23 cellular contexts compared by ENCODE assay signal in genomic region chr3:160092760-160093159, GRCh38.
"Had no signal": no experiment of that assay in that cellular context is flagged by ENCODE, and none has a peak within 500 bp of the region (broad histone marks: within the 10 kb centered on the region; RNA-seq: fewer than 3 reads in every experiment).

No MANE protein-coding gene starts in this region.

- DNase-seq: natural killer cell; occipital lobe; ovary; posterior cingulate gyrus; psoas muscle; right cardiac atrium; right lobe of liver; sigmoid colon; small intestine; stimulated activated CD4-positive, alpha-beta T cell treated with anti-CD3 and anti-CD28 coated beads, Interleukin-15, amount 100 ng/mL, for 24 hours; stimulated activated CD4-positive, alpha-beta T cell treated with anti-CD3 and anti-CD28 coated beads, Interleukin-2, amount 100 ng/mL, for 24 hours; stimulated activated CD4-positive, alpha-beta T cell treated with anti-CD3 and anti-CD28 coated beads, Interleukin-2, amount 100 ng/mL, for 48 hours; stimulated activated CD4-positive, alpha-beta T cell treated with anti-CD3 and anti-CD28 coated beads, Interleukin-4, amount 100 ng/mL, for 24 hours; stimulated activated naive B cell treated with anti-CD40 and anti-IgM and Interleukin-4, amounts not matched to agents 10 μg/mL and 1 μg/mL and 100 μg/mL, for 72 hours; stimulated activated naive CD4-positive, alpha-beta T cell treated with Interleukin-2 at 50 U/mL for 16 hours; stomach; tibial artery; transverse colon; upper lobe of right lung; uterus had no signal

- H3K36me3 ChIP-seq: neural progenitor cell, ovary, right lobe of liver, sigmoid colon, stomach, tibial artery, transverse colon, upper lobe of right lung, uterus had no signal

- H3K27ac ChIP-seq: neural progenitor cell, ovary, parathyroid adenoma, psoas muscle, right lobe of liver, sigmoid colon, stomach, tibial artery, transverse colon, upper lobe of right lung, uterus had no signal

- H3K4me1 ChIP-seq: neural progenitor cell, parathyroid adenoma, psoas muscle, sigmoid colon, tibial artery, transverse colon, upper lobe of right lung, uterus had no signal

- H3K4me3 ChIP-seq: neural progenitor cell, ovary, psoas muscle, right lobe of liver, sigmoid colon, stomach, tibial artery, transverse colon, upper lobe of right lung, uterus had no signal

- ATAC-seq: natural killer cell; psoas muscle; right cardiac atrium; right lobe of liver; stimulated activated effector memory CD8-positive, alpha-beta T cell treated with anti-CD3 and anti-CD28 coated beads, Interleukin-12 subunit alpha, Interleukin-12 subunit beta, amount 100 ng/mL, for 72 hours; stimulated activated naive B cell treated with anti-CD40 and anti-IgM and Interleukin-4, amounts not matched to agents 10 μg/mL and 1 μg/mL and 100 μg/mL, for 72 hours; upper lobe of right lung had no signal

- H3K27me3 ChIP-seq: neural progenitor cell, ovary, right lobe of liver, sigmoid colon, stomach, tibial artery, transverse colon, upper lobe of right lung, uterus had no signal

- H3K9me3 ChIP-seq: ovary, psoas muscle, right lobe of liver, sigmoid colon, stomach, tibial artery, transverse colon, upper lobe of right lung, uterus had no signal

- FAIRE-seq: small intestine had no signal
